In genomic region chr13:53254495-53254894, GRCh38 we compare ENCODE assay signal across 22 cellular contexts.
DNase-seq lines count a peak whose midpoint lies in the region; ATAC-seq and TF ChIP-seq lines count a peak whose summit lies in the region.
"Had no signal": no experiment of that assay in that cellular context is flagged by ENCODE, and none has a peak within 500 bp of the region (broad histone marks: within the 10 kb centered on the region; RNA-seq: fewer than 3 reads in every experiment).

No MANE protein-coding gene starts in this region.

- H3K36me3 ChIP-seq in HEK293 (ENCODE audit: control insufficient read depth in 2 of 2, insufficient read depth in 1 of 2, low read length in 2 of 2) (no peaks in the 10 kb centered on the region), SJCRH30 (no peaks in the 10 kb centered on the region)
- H3K36me3 ChIP-seq: HAP-1, upper lobe of left lung had no signal

- H3K4me3 ChIP-seq in HEK293 (ENCODE audit: low read depth, low read length) (no peak overlapping the region), SJCRH30 (no peak overlapping the region)
- H3K4me3 ChIP-seq: HAP-1, upper lobe of left lung had no signal

- POLR2A ChIA-PET in HEK293 (lab: Yijun Ruan, JAX) = no interaction called here

- TF ChIP-seq CTCF in HEK293 (tag by site-specific recombination; IDR thresholded peaks at IDR 0.05) = no peak

- in situ Hi-C loops in Caki2 (cut with HindIII; ENCODE audit: low pct_unique_long_range_greater_than_20kb, low sequenced_read_pairs) = no loop called here

- no peaks in the 10 kb centered on the region for H3K9me3 ChIP-seq in HEK293 (ENCODE audit: control insufficient read depth, insufficient read depth, low read depth, low read length)
- H3K9me3 ChIP-seq in SJCRH30 (replicated peaks) = no peaks in the 10 kb centered on the region
- H3K9me3 ChIP-seq: HAP-1, upper lobe of left lung had no signal

- H3K4me1 ChIP-seq in HEK293 (ENCODE audit: control insufficient read depth, insufficient read depth, low read length) (no peaks in the 10 kb centered on the region), SJCRH30 (no peaks in the 10 kb centered on the region)
- H3K4me1 ChIP-seq: upper lobe of left lung had no signal

- H3K27me3 ChIP-seq in SJCRH30 = no peaks in the 10 kb centered on the region
- H3K27me3 ChIP-seq: upper lobe of left lung had no signal

- H3K27ac ChIP-seq in HEK293 (ENCODE audit: extremely low read depth, low read depth, low read length) (no peak overlapping the region), SJCRH30 (no peak overlapping the region)
- H3K27ac ChIP-seq: upper lobe of left lung had no signal

- ATAC-seq in HG03135 (IDR thresholded peaks at IDR 0.05; ENCODE audit: unreplicated experiment) (no peak), HG03039 (IDR thresholded peaks at IDR 0.05; ENCODE audit: unreplicated experiment) (no peak)
- ATAC-seq: CD8-positive, alpha-beta T cell; naive thymus-derived CD8-positive, alpha-beta T cell; stimulated activated naive CD8-positive, alpha-beta T cell treated with anti-CD3 and anti-CD28 coated beads, Interleukin-15, amount 100 ng/mL, for 72 hours had no signal

- CTCF ChIA-PET in HEK293 (lab: Yijun Ruan, JAX) = interaction anchor here (0.6 kb wide), 1 partner anchor 527 kb away, joined by 3 read pairs; no protein-coding TSS in a partner anchor

- DNase-seq in Caki2 (ENCODE audit: low read depth) (peak; percentile 13), SJCRH30 (peak; percentile 7 to 51), iPS-NIHi7 (ENCODE audit: extremely low spot score) (peak; percentile 62), SKM-1 (lab: John Stamatoyannopoulos, UW; ENCODE audit: unreplicated experiment) (no peak)
- DNase-seq in activated naive CD4-positive, alpha-beta T cell treated with Interleukin-2 at 50 U/mL for 16 hours = no peak
- DNase-seq: activated B cell treated with CpG ODN at 0.5 μM for 24 hours; activated CD8-positive, alpha-beta memory T cell treated with anti-CD3 and anti-CD28 coated beads for 24 hours; caudate nucleus; CD8-positive, alpha-beta T cell; DMS79 treated with DMSO at 0.1 percent for 48 hours; effector CD8-positive, alpha-beta T cell; glutamatergic neuron; naive thymus-derived CD8-positive, alpha-beta T cell; NCI-H1694; NCI-H226; SHP77; stimulated activated naive CD8-positive, alpha-beta T cell treated with anti-CD3 and anti-CD28 coated beads, Interleukin-15, amount 100 ng/mL, for 72 hours; upper lobe of left lung had no signal

TF ChIP-seq in HEK293, 187 proteins besides CTCF, POLR2A, EP300 and RAD21:
- TF ChIP-seq ZNF791 (tag by site-specific recombination; IDR thresholded peaks at IDR 0.05) (no peak), ZNF433 (tag by site-specific recombination; IDR thresholded peaks at IDR 0.05; ENCODE audit: low read depth) (no peak), ZBTB8A (tag by site-specific recombination; IDR thresholded peaks at IDR 0.05) (no peak), REST (tag by site-specific recombination; IDR thresholded peaks at IDR 0.05) (peak; percentile 93), ZBTB48 (tag by site-specific recombination; IDR thresholded peaks at IDR 0.05) (no peak), IKZF3 (tag by site-specific recombination; IDR thresholded peaks at IDR 0.05) (no peak), MZF1 (tag by site-specific recombination; IDR thresholded peaks at IDR 0.05; ENCODE audit: borderline replicate concordance) (no peak)

Comparison
In these comparisons a context has a peak if more than half of its experiments do, and no peak if none do; other contexts are left out.
1. DNase-seq: peak in Caki2 (single experiment), SJCRH30 (2 of 2) and iPS-NIHi7 (single experiment); none in SKM-1 (single experiment) and activated naive CD4-positive, alpha-beta T cell treated with Interleukin-2 at 50 U/mL for 16 hours (single experiment).